8 cellular contexts compared by ENCODE assay signal in genomic region chr4:145909331-145909730, GRCh38. TPM values are rescaled to one million over a fixed set of nuclear protein-coding genes. Genes with fewer than 3 reads are reported as not detected.
DNase-seq lines count a peak whose midpoint lies in the region; ATAC-seq and TF ChIP-seq lines count a peak whose summit lies in the region.

No MANE protein-coding gene starts in this region.

- ATAC-seq in HG02588 (IDR thresholded peaks at IDR 0.05; ENCODE audit: unreplicated experiment), result peak; percentile 52
- ATAC-seq in GM21786 (IDR thresholded peaks at IDR 0.05; ENCODE audit: unreplicated experiment), result no peak
- ATAC-seq in foreskin keratinocyte, result no peak

- H2AFZ ChIP-seq in SK-N-SH (ENCODE audit: low read depth), result no peak overlapping the region

- CTCF ChIA-PET in SK-N-SH (lab: Yijun Ruan, JAX), result interaction anchor here (1.8 kb wide), 1 partner anchor 10 kb away, joined by 5 read pairs; no protein-coding TSS in a partner anchor

- H3K4me3 Mint-ChIP-seq in activated T-helper 1 cell treated with anti-CD3 and anti-CD28 coated beads, Interleukin-12 subunit alpha, Interleukin-12 subunit beta, Interleukin-2, Interleukin-4 antibody, amounts not matched to agents 30 ng/mL and 10 ng/mL and 1 ng/mL, durations not matched to agents 14 hours and 24 hours and 36 hours, result no peak overlapping the region

- H3K9me2 ChIP-seq in SK-N-SH, result no peaks in the 10 kb centered on the region

- H3K27ac Mint-ChIP-seq in activated T-helper 1 cell treated with anti-CD3 and anti-CD28 coated beads, Interleukin-12 subunit alpha, Interleukin-12 subunit beta, Interleukin-2, Interleukin-4 antibody, amounts not matched to agents 30 ng/mL and 10 ng/mL and 1 ng/mL, durations not matched to agents 14 hours and 24 hours and 36 hours, result no peak overlapping the region

- H3K9me3 Mint-ChIP-seq in activated T-helper 1 cell treated with anti-CD3 and anti-CD28 coated beads, Interleukin-12 subunit alpha, Interleukin-12 subunit beta, Interleukin-2, Interleukin-4 antibody, amounts not matched to agents 30 ng/mL and 10 ng/mL and 1 ng/mL, durations not matched to agents 14 hours and 24 hours and 36 hours, result no peaks in the 10 kb centered on the region

- no peaks in the 10 kb centered on the region for H3F3A ChIP-seq in SK-N-SH (replicated peaks; ENCODE audit: insufficient read depth)

- 87% methylated on average over 6 of the region's 6 CpGs for WGBS in SK-N-SH (ENCODE audit: low lambda C conversion rate)

- H3K36me3 Mint-ChIP-seq in activated T-helper 1 cell treated with anti-CD3 and anti-CD28 coated beads, Interleukin-12 subunit alpha, Interleukin-12 subunit beta, Interleukin-2, Interleukin-4 antibody, amounts not matched to agents 30 ng/mL and 10 ng/mL and 1 ng/mL, durations not matched to agents 14 hours and 24 hours and 36 hours (ENCODE audit: low read depth), result peaks cover 2% of the 10 kb centered on the region

- POLR2A ChIA-PET in SK-N-SH (lab: Yijun Ruan, JAX), result no interaction called here

- no peak overlapping the region for H3K27ac ChIP-seq in SK-N-SH (ENCODE audit: low read depth in 2 of 2, low read length in 1 of 2)
- H3K27ac ChIP-seq in subcutaneous abdominal adipose tissue (ENCODE audit: low read depth, low read length), result peak overlapping the region; percentile 44
- H3K27ac ChIP-seq in foreskin keratinocyte, result no peak overlapping the region

- TF ChIP-seq RAD21 in SK-N-SH (IDR thresholded peaks at IDR 0.05; ENCODE audit: low read length), result no peak

- H3K27me3 ChIP-seq in SK-N-SH (ENCODE audit: insufficient read depth) (no peaks in the 10 kb centered on the region), subcutaneous abdominal adipose tissue (ENCODE audit: control insufficient read depth in 5 of 5, insufficient read depth in 4 of 5, low read length in 5 of 5) (no peaks in the 10 kb centered on the region), foreskin keratinocyte (no peaks in the 10 kb centered on the region)

- DNase-seq in SK-N-SH (peak; percentile 20), hepatic stellate cell (ENCODE audit: low spot score) (peak; percentile 77), foreskin keratinocyte (no peak), AG08395 (ENCODE audit: low spot score) (no peak)
- DNase-seq in activated T-helper 1 cell treated with anti-CD3 and anti-CD28 coated beads, Interleukin-12 subunit alpha, Interleukin-12 subunit beta, Interleukin-2, Interleukin-4 antibody, amounts not matched to agents 30 ng/mL and 10 ng/mL and 1 ng/mL, durations not matched to agents 14 hours and 24 hours and 36 hours (ENCODE audit: low spot score), result no peak

- H3K36me3 ChIP-seq in SK-N-SH (replicated peaks in 1 of 2; ENCODE audit: control insufficient read depth in 1 of 2, insufficient read depth in 2 of 2, low read length in 1 of 2) (no peaks in the 10 kb centered on the region), subcutaneous abdominal adipose tissue (ENCODE audit: control insufficient read depth in 5 of 5, insufficient read depth in 5 of 5, low read length in 5 of 5) (no peaks in the 10 kb centered on the region)

- intact Hi-C loops in activated T-helper 1 cell treated with anti-CD3 and anti-CD28 coated beads, Interleukin-12 subunit alpha, Interleukin-12 subunit beta, Interleukin-2, Interleukin-4 antibody, amounts not matched to agents 30 ng/mL and 10 ng/mL and 1 ng/mL, durations not matched to agents 14 hours and 24 hours and 36 hours (cut with micrococcal nuclease), result no loop called here

- no peaks in the 10 kb centered on the region for H3K4me1 Mint-ChIP-seq in activated T-helper 1 cell treated with anti-CD3 and anti-CD28 coated beads, Interleukin-12 subunit alpha, Interleukin-12 subunit beta, Interleukin-2, Interleukin-4 antibody, amounts not matched to agents 30 ng/mL and 10 ng/mL and 1 ng/mL, durations not matched to agents 14 hours and 24 hours and 36 hours (ENCODE audit: low read depth)

- H3K4me3 ChIP-seq in SK-N-SH (ENCODE audit: low read depth in 2 of 2, low read length in 1 of 2) (no peak overlapping the region), subcutaneous abdominal adipose tissue (ENCODE audit: low read depth in 1 of 5, low read length in 5 of 5) (peak overlapping the region; percentile 48 to 78 (median 64))

- H4K20me1 ChIP-seq in SK-N-SH (ENCODE audit: insufficient read depth), result peaks cover 26% of the 10 kb centered on the region

- TF ChIP-seq EP300 in SK-N-SH (IDR thresholded peaks at IDR 0.05; ENCODE audit: borderline replicate concordance in 1 of 2, low read depth in 1 of 2, low read length in 1 of 2), result no peak

- H3K4me2 ChIP-seq in SK-N-SH, result no peak overlapping the region

- H3K27me3 Mint-ChIP-seq in activated T-helper 1 cell treated with anti-CD3 and anti-CD28 coated beads, Interleukin-12 subunit alpha, Interleukin-12 subunit beta, Interleukin-2, Interleukin-4 antibody, amounts not matched to agents 30 ng/mL and 10 ng/mL and 1 ng/mL, durations not matched to agents 14 hours and 24 hours and 36 hours (ENCODE audit: insufficient read depth), result no peaks in the 10 kb centered on the region

- no peak for TF ChIP-seq CTCF in SK-N-SH (IDR thresholded peaks at IDR 0.05)
- no peak for TF ChIP-seq CTCF in foreskin keratinocyte (conservative IDR thresholded peaks at IDR 0.05)

- peaks cover 0 to 14% of the 10 kb centered on the region in 2 experiments; a peak in 2 of 4 replicates for H3K4me1 ChIP-seq in SK-N-SH (ENCODE audit: control insufficient read depth in 1 of 2, insufficient read depth in 2 of 2, low read depth in 1 of 2, low read length in 1 of 2)
- H3K4me1 ChIP-seq in subcutaneous abdominal adipose tissue (ENCODE audit: control insufficient read depth in 5 of 5, insufficient read depth in 5 of 5, low read length in 5 of 5), result peaks cover 0 to 27% (median 24%) of the 10 kb centered on the region in 5 donors
- no peaks in the 10 kb centered on the region for H3K4me1 ChIP-seq in foreskin keratinocyte

- peaks cover 91% of the 10 kb centered on the region for H3K79me2 ChIP-seq in SK-N-SH (ENCODE audit: insufficient read depth)

- no peak overlapping the region for H3K9ac ChIP-seq in SK-N-SH
- H3K9ac ChIP-seq in subcutaneous abdominal adipose tissue (ENCODE audit: low read length in 5 of 5), result peak overlapping the region in 2 of 5 donors; percentile 9 to 40

- H3K9me3 ChIP-seq in SK-N-SH (no peaks in the 10 kb centered on the region), subcutaneous abdominal adipose tissue (ENCODE audit: control insufficient read depth in 5 of 5, low read length in 5 of 5) (no peaks in the 10 kb centered on the region)

TF ChIP-seq in SK-N-SH, 30 proteins besides CTCF, POLR2A, EP300 and RAD21 (continues in another document):
- TF ChIP-seq MXI1 (IDR thresholded peaks at IDR 0.05; ENCODE audit: low read depth, low read length) (no peak), NRF1 (IDR thresholded peaks at IDR 0.05; ENCODE audit: low read depth, low read length) (no peak), FOXM1 (IDR thresholded peaks at IDR 0.05; ENCODE audit: low read depth) (no peak), JUND (IDR thresholded peaks at IDR 0.05) (no peak), CHD2 (IDR thresholded peaks at IDR 0.05; ENCODE audit: low read length, partially characterized antibody) (no peak), RCOR1 (IDR thresholded peaks at IDR 0.05; ENCODE audit: low read length) (no peak), SIN3A (IDR thresholded peaks at IDR 0.05; ENCODE audit: borderline replicate concordance, low read depth, low read length) (no peak), POLR2AphosphoS5 (IDR thresholded peaks at IDR 0.05; ENCODE audit: low read depth, low read length) (no peak), NFIC (IDR thresholded peaks at IDR 0.05; ENCODE audit: borderline replicate concordance) (no peak), EZH2phosphoT487 (IDR thresholded peaks at IDR 0.05; ENCODE audit: borderline replicate concordance, low read depth) (no peak), FOSL2 (IDR thresholded peaks at IDR 0.05; ENCODE audit: borderline replicate concordance, low read depth) (no peak)
- TF ChIP-seq, protein P1, sequence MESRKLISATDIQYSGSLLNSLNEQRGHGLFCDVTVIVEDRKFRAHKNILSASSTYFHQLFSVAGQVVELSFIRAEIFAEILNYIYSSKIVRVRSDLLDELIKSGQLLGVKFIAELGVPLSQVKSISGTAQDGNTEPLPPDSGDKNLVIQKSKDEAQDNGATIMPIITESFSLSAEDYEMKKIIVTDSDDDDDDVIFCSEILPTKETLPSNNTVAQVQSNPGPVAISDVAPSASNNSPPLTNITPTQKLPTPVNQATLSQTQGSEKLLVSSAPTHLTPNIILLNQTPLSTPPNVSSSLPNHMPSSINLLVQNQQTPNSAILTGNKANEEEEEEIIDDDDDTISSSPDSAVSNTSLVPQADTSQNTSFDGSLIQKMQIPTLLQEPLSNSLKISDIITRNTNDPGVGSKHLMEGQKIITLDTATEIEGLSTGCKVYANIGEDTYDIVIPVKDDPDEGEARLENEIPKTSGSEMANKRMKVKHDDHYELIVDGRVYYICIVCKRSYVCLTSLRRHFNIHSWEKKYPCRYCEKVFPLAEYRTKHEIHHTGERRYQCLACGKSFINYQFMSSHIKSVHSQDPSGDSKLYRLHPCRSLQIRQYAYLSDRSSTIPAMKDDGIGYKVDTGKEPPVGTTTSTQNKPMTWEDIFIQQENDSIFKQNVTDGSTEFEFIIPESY (IDR thresholded peaks at IDR 0.05; ENCODE audit: borderline replicate concordance, low read depth), result no peak

RNA-seq across cellular contexts. Expression of gene ZNF827, which starts 29.3 kb away (rescaled TPM):
- polyA plus RNA-seq in SK-N-SH (2012; rRNA removed) (20.9 and 23.2 TPM in 2 replicates), foreskin keratinocyte (1.6 and 1.8 TPM in 2 replicates)
- polyA plus RNA-seq in SK-N-SH (2012; cell fraction: cytosol; rRNA removed), result 9.2 and 15.9 TPM in 2 replicates
- polyA plus RNA-seq in SK-N-SH (2012; cell fraction: nucleus; rRNA removed), result 93.0 and 172 TPM in 2 replicates
- total RNA-seq in activated T-helper 1 cell treated with anti-CD3 and anti-CD28 coated beads, Interleukin-12 subunit alpha, Interleukin-12 subunit beta, Interleukin-2, Interleukin-4 antibody, amounts not matched to agents 30 ng/mL and 10 ng/mL and 1 ng/mL, durations not matched to agents 14 hours and 24 hours and 36 hours, result 50.7 and 51.1 TPM in 2 replicates
- 6.5 and 9.3 TPM in 2 replicates for total RNA-seq in foreskin keratinocyte

Comparison
In these comparisons a context has a peak if more than half of its experiments do, and no peak if none do; other contexts are left out.
1. DNase-seq: peak in SK-N-SH (single experiment) and hepatic stellate cell (single experiment); none in activated T-helper 1 cell treated with anti-CD3 and anti-CD28 coated beads, Interleukin-12 subunit alpha, Interleukin-12 subunit beta, Interleukin-2, Interleukin-4 antibody, amounts not matched to agents 30 ng/mL and 10 ng/mL and 1 ng/mL, durations not matched to agents 14 hours and 24 hours and 36 hours (single experiment), foreskin keratinocyte (0 of 2) and AG08395 (single experiment).
2. H3K4me3 ChIP-seq: peak in subcutaneous abdominal adipose tissue (5 of 5); none in SK-N-SH (0 of 2).